8 cellular contexts compared by ENCODE assay signal in genomic region chr5:78295035-78295961, GRCh38. TPM values are rescaled to one million over a fixed set of nuclear protein-coding genes. Genes with fewer than 3 reads are reported as not detected.
DNase-seq lines count a peak whose midpoint lies in the region; ATAC-seq and TF ChIP-seq lines count a peak whose summit lies in the region.

No MANE protein-coding gene starts in this region.

- TF ChIP-seq CTCF in mesothelial cell of epicardium (IDR thresholded peaks at IDR 0.05; ENCODE audit: unreplicated experiment), result peak; percentile 60

- H3K36me3 Mint-ChIP-seq in activated CD4-positive, alpha-beta T cell treated with anti-CD3 and anti-CD28 coated beads, Interleukin-2, amount 10 ng/mL, durations not matched to agents 7 days and 5 days (ENCODE audit: low read depth), result peaks cover 13% of the 10 kb centered on the region
- H3K36me3 Mint-ChIP-seq in mesothelial cell of epicardium, result no peaks in the 10 kb centered on the region

- ATAC-seq in GM21515 (IDR thresholded peaks at IDR 0.05; ENCODE audit: unreplicated experiment) (peak; percentile 41), GM19467 (IDR thresholded peaks at IDR 0.05; ENCODE audit: unreplicated experiment) (no peak)

- CTCF ChIA-PET in activated CD4-positive, alpha-beta T cell treated with anti-CD3 and anti-CD28 coated beads, Interleukin-2, amount 10 ng/mL, durations not matched to agents 7 days and 5 days (lab: Charles Lee), result interaction anchor here (0.6 to 2.7 kb wide), 4 partner anchors 9 to 65 kb away, joined by 3 to 17 read pairs (median 4); partner anchors contain the start of gene SCAMP1

- H3K27me3 Mint-ChIP-seq in activated CD4-positive, alpha-beta T cell treated with anti-CD3 and anti-CD28 coated beads, Interleukin-2, amount 10 ng/mL, durations not matched to agents 7 days and 5 days, result peaks cover 8% of the 10 kb centered on the region
- H3K27me3 Mint-ChIP-seq in mesothelial cell of epicardium (ENCODE audit: low read depth), result peaks cover 4% of the 10 kb centered on the region

- peak; percentile 60 for DNase-seq in COLO668 (lab: John Stamatoyannopoulos, UW; ENCODE audit: unreplicated experiment)
- DNase-seq in NAMALWA (ENCODE audit: low spot score), result peak; percentile 59
- DNase-seq in activated CD4-positive, alpha-beta T cell treated with anti-CD3 and anti-CD28 coated beads, Interleukin-2, amount 10 ng/mL, durations not matched to agents 7 days and 5 days, result peak; percentile 50
- DNase-seq in dermis blood vessel endothelial cell, result peak; percentile 13
- peak in 1 of 2 experiments; percentile 53 for DNase-seq in mesothelial cell of epicardium (ENCODE audit: low spot score in 2 of 2, unreplicated experiment in 2 of 2)
- peak; percentile 12 for DNase-seq in stimulated activated CD8-positive, alpha-beta memory T cell treated with anti-CD3 and anti-CD28 coated beads, Interleukin-4, amount 100 ng/mL, for 24 hours (ENCODE audit: low read depth)

- H3K27ac Mint-ChIP-seq in activated CD4-positive, alpha-beta T cell treated with anti-CD3 and anti-CD28 coated beads, Interleukin-2, amount 10 ng/mL, durations not matched to agents 7 days and 5 days, result peak overlapping the region; percentile 100
- H3K27ac Mint-ChIP-seq in mesothelial cell of epicardium, result peak overlapping the region; percentile 99

- peak overlapping the region; percentile 97 for H3K4me3 Mint-ChIP-seq in activated CD4-positive, alpha-beta T cell treated with anti-CD3 and anti-CD28 coated beads, Interleukin-2, amount 10 ng/mL, durations not matched to agents 7 days and 5 days
- H3K4me3 Mint-ChIP-seq in mesothelial cell of epicardium, result peak overlapping the region; percentile 97

- H3K9me3 Mint-ChIP-seq in activated CD4-positive, alpha-beta T cell treated with anti-CD3 and anti-CD28 coated beads, Interleukin-2, amount 10 ng/mL, durations not matched to agents 7 days and 5 days, result no peaks in the 10 kb centered on the region
- H3K9me3 Mint-ChIP-seq in mesothelial cell of epicardium, result peaks cover 5% of the 10 kb centered on the region

- POLR2A ChIA-PET in activated CD4-positive, alpha-beta T cell treated with anti-CD3 and anti-CD28 coated beads, Interleukin-2, amount 10 ng/mL, durations not matched to agents 7 days and 5 days (lab: Charles Lee), result interaction anchor here (0.7 to 2.2 kb wide), 5 partner anchors 63 to 721 kb away, joined by 3 to 20 read pairs (median 4); partner anchors contain the start of gene SCAMP1

- H3K4me1 Mint-ChIP-seq in activated CD4-positive, alpha-beta T cell treated with anti-CD3 and anti-CD28 coated beads, Interleukin-2, amount 10 ng/mL, durations not matched to agents 7 days and 5 days, result peaks cover 30% of the 10 kb centered on the region
- H3K4me1 Mint-ChIP-seq in mesothelial cell of epicardium, result peaks cover 26% of the 10 kb centered on the region

RNA-seq across cellular contexts. Expression of gene AP3B1, which starts 0.8 kb away (rescaled TPM):
- 10 to 100 TPM; 39.4 to 52.3 TPM for total RNA-seq in activated CD4-positive, alpha-beta T cell treated with anti-CD3 and anti-CD28 coated beads, Interleukin-2, amount 10 ng/mL, durations not matched to agents 7 days and 5 days
- total RNA-seq in dermis blood vessel endothelial cell (41.2 and 63.2 TPM in 2 replicates), mesothelial cell of epicardium (48.7 to 50.6 TPM (median 49.2 TPM) in 3 replicates)
